ENCODE assay signal across 8 cellular contexts in the genomic region with DNA sequence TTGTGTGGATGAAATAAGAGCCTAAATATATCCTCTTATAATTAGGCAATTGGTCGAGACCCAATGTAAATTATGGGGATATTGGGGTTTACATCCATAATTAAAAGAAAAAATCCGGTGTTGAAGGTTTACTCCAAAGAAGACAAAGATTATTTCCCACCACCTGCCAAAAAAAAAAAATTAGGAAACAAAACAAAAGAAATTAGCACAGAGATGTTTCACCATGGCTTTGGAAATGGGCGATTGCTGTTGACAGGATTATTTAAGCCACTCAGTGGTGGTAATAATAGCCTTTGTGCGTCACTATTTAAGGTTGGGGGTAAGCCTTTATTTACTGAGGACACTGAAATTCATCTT. TPM values are rescaled to one million over a fixed set of nuclear protein-coding genes. Genes with fewer than 3 reads are reported as not detected.
DNase-seq lines count a peak whose midpoint lies in the region; ATAC-seq and TF ChIP-seq lines count a peak whose summit lies in the region.

No MANE protein-coding gene starts in this region.

- H3K27me3 ChIP-seq in adipocyte (replicated peaks; ENCODE audit: control insufficient read depth, insufficient read depth, low read length): no peaks in the 10 kb centered on the region
- no peaks in the 10 kb centered on the region for H3K27me3 ChIP-seq in left lung
- H3K27me3 ChIP-seq in thyroid gland: no peaks in the 10 kb centered on the region

- H3K27ac ChIP-seq in left lung: peak overlapping the region; percentile 92 to 96
- H3K27ac ChIP-seq in thyroid gland: peak overlapping the region; percentile 78 to 87 (median 82)

- H3K4me1 ChIP-seq in adipocyte (ENCODE audit: control insufficient read depth, insufficient read depth, low read length) (peaks cover 41% of the 10 kb centered on the region), left lung (peaks cover 5 to 21% of the 10 kb centered on the region in 2 donors), thyroid gland (peaks cover 9 to 11% of the 10 kb centered on the region in 2 donors)

- H3K36me3 Mint-ChIP-seq in activated T-cell treated with anti-CD3 and anti-CD28 coated beads, Interleukin-2, amount 50 U/mL, for 4 hours (ENCODE audit: insufficient read depth): no peaks in the 10 kb centered on the region

- no peak for TF ChIP-seq CTCF in left lung (IDR thresholded peaks at IDR 0.05)
- TF ChIP-seq CTCF in thyroid gland (IDR thresholded peaks at IDR 0.05): no peak

- H3K27me3 Mint-ChIP-seq in activated T-cell treated with anti-CD3 and anti-CD28 coated beads, Interleukin-2, amount 50 U/mL, for 4 hours (ENCODE audit: low read depth): no peaks in the 10 kb centered on the region

- peaks cover 17% of the 10 kb centered on the region for H3K4me1 Mint-ChIP-seq in activated T-cell treated with anti-CD3 and anti-CD28 coated beads, Interleukin-2, amount 50 U/mL, for 4 hours (ENCODE audit: low read depth)

- DNase-seq in activated T-cell treated with anti-CD3 and anti-CD28 coated beads, Interleukin-2, amount 50 U/mL, for 4 hours: no peak
- no peak for DNase-seq in activated T-cell treated with anti-CD3 and anti-CD28 coated beads for 4 hours
- no peak for DNase-seq in adipocyte (ENCODE audit: low read depth)
- no peak for DNase-seq in left lung
- no peak for DNase-seq in thyroid gland
- no peak for DNase-seq in activated CD8-positive, alpha-beta memory T cell treated with anti-CD3 and anti-CD28 coated beads, Interleukin-2, amount 50 U/mL, for 4 hours

- intact Hi-C loops in left lung (cut with DNase I): no loop called here
- intact Hi-C loops in thyroid gland (cut with DNase I): no loop called here

- H3K36me3 ChIP-seq in adipocyte (ENCODE audit: control insufficient read depth, insufficient read depth, low read length, severe bottlenecking) (peaks cover 1% of the 10 kb centered on the region), left lung (peaks cover 0 to 1% of the 10 kb centered on the region in 2 donors), thyroid gland (no peaks in the 10 kb centered on the region)

- H3K4me3 Mint-ChIP-seq in activated T-cell treated with anti-CD3 and anti-CD28 coated beads, Interleukin-2, amount 50 U/mL, for 4 hours: peak overlapping the region; percentile 92

- H3K9me3 ChIP-seq in adipocyte (ENCODE audit: control insufficient read depth, low read length) (no peaks in the 10 kb centered on the region), left lung (no peaks in the 10 kb centered on the region), thyroid gland (no peaks in the 10 kb centered on the region)

- H3K4me3 ChIP-seq in adipocyte (ENCODE audit: low read length): peak overlapping the region; percentile 93
- H3K4me3 ChIP-seq in left lung: peak overlapping the region; percentile 91 to 97
- peak overlapping the region in 2 of 3 donors; percentile 42 to 82 for H3K4me3 ChIP-seq in thyroid gland (replicated peaks in 1 of 3)

- H3K9me3 Mint-ChIP-seq in activated T-cell treated with anti-CD3 and anti-CD28 coated beads, Interleukin-2, amount 50 U/mL, for 4 hours: no peaks in the 10 kb centered on the region

- no peak for ATAC-seq in activated T-cell treated with anti-CD3 and anti-CD28 coated beads, Interleukin-2, amount 50 U/mL, for 4 hours
- ATAC-seq in left lung: no peak
- no peak for ATAC-seq in GM21723 (IDR thresholded peaks at IDR 0.05; ENCODE audit: unreplicated experiment)
- no peak for ATAC-seq in HG02642 (IDR thresholded peaks at IDR 0.05; ENCODE audit: poor library complexity, unreplicated experiment)

- WGBS in thyroid gland, 2 donors: 61 to 62% methylated on average over 4 of the region's 4 CpGs

- peak overlapping the region; percentile 93 for H3K9ac ChIP-seq in adipocyte (ENCODE audit: low read length)

- TF ChIP-seq POLR2A in thyroid gland (IDR thresholded peaks at IDR 0.05): no peak

RNA-seq across cellular contexts. Expression of a gene that starts 0.6 kb away (rescaled TPM):
- total RNA-seq in activated T-cell treated with anti-CD3 and anti-CD28 coated beads, Interleukin-2, amount 50 U/mL, for 4 hours: 10 to 100 TPM; 21.4 to 29.3 (median 29.3) TPM
- total RNA-seq in left lung (10 to 100 TPM; 19.4 to 24.7 TPM), thyroid gland (10 to 100 TPM in 1 of 4 donors, 1 to 10 TPM in 3; 4.5 to 23.0 (median 6.1) TPM)

RNA-seq across cellular contexts. Expression of a gene that starts 16.0 kb away (rescaled TPM):
- 10 to 100 TPM; 50.5 to 61.4 (median 58.0) TPM for total RNA-seq in activated T-cell treated with anti-CD3 and anti-CD28 coated beads, Interleukin-2, amount 50 U/mL, for 4 hours
- total RNA-seq in left lung (10 to 100 TPM; 48.1 to 56.4 TPM), thyroid gland (10 to 100 TPM; 44.6 to 70.0 (median 50.5) TPM)

RNA-seq across cellular contexts. Expression of a gene that starts 46.4 kb away (rescaled TPM):
- 10 to 100 TPM; 60.8 to 75.0 (median 61.1) TPM for total RNA-seq in activated T-cell treated with anti-CD3 and anti-CD28 coated beads, Interleukin-2, amount 50 U/mL, for 4 hours
- total RNA-seq in left lung (10 to 100 TPM; 70.8 to 72.0 TPM), thyroid gland (100 to 1,000 TPM in 2 of 4 donors, 10 to 100 TPM in 2; 90.1 to 129 (median 102) TPM)

RNA-seq across cellular contexts. Expression of a gene that starts 46.6 kb away (rescaled TPM):
- 100 to 1,000 TPM in 1 of 3 donors, 10 to 100 TPM in 2; 87.3 to 108 (median 87.8) TPM for total RNA-seq in activated T-cell treated with anti-CD3 and anti-CD28 coated beads, Interleukin-2, amount 50 U/mL, for 4 hours
- total RNA-seq in left lung (10 to 100 TPM; 27.9 to 38.7 TPM), thyroid gland (10 to 100 TPM; 24.5 to 31.1 (median 26.2) TPM)
